ENCODE assay signal across 25 cellular contexts in the genomic region with DNA sequence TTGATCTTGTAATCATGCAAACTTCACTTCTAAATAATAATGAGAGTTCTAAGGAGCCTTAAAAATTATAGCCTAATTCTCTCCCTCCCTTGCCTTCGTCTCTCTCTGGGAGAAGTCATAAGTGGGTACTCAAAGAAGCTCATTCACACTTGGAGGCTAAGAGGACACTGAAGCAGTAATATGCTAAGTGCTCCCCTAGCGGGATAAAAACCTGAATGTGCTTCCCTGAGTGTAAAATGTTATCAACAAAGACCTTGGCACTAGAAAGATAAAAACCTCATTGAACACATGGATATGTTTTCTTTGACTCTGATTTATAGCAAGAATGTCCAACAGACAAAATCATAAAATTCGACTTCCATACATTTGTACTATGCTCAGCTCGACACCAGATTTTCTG.
DNase-seq lines count a peak whose midpoint lies in the region; FAIRE-seq and TF ChIP-seq lines count a peak whose summit lies in the region.
"Had no signal": no experiment of that assay in that cellular context is flagged by ENCODE, and none has a peak within 500 bp of the region (broad histone marks: within the 10 kb centered on the region; RNA-seq: fewer than 3 reads in every experiment).

No MANE protein-coding gene starts in this region.

- no peak overlapping the region for H2BK20ac ChIP-seq in H1 (ENCODE audit: low read length)

- H2BK5ac ChIP-seq in H1 (ENCODE audit: low read depth, low read length): no peak overlapping the region

- no peaks in the 10 kb centered on the region for H3K9me3 Mint-ChIP-seq in endothelial cell (ENCODE audit: unreplicated experiment)

- TF ChIP-seq POLR2A in H1 (IDR thresholded peaks at IDR 0.05; ENCODE audit: control extremely low read depth in 1 of 2, low read depth in 2 of 2, low read length in 2 of 2): no peak

- peaks cover 12% of the 10 kb centered on the region in 2 experiments; a peak in 3 of 4 replicates for H3K9me3 ChIP-seq in H1 (ENCODE audit: insufficient read depth in 2 of 2, low read depth in 1 of 2, low read length in 1 of 2)
- H3K9me3 ChIP-seq: SK-N-SH had no signal

- H3K4me2 ChIP-seq in H1 (ENCODE audit: insufficient read depth in 1 of 2, low read depth in 2 of 2, low read length in 2 of 2): no peak overlapping the region
- H3K4me2 ChIP-seq: SK-N-SH had no signal

- WGBS in H1 (ENCODE audit: extremely low coverage in 1 of 2, insufficient coverage in 1 of 2, insufficient read length in 1 of 2, insufficient replicate concordance in 2 of 2, low coverage in 1 of 2, low lambda C conversion rate in 2 of 2, missing lambda C conversion rate in 1 of 2), 2 experiments: 93% methylated on average over 4 of the region's 4 CpGs; no CpG with 5 or more reads in 1 of the 2 experiments

- no peaks in the 10 kb centered on the region for H3K79me1 ChIP-seq in H1 (ENCODE audit: low read depth, low read length)

- no peak overlapping the region for H4K5ac ChIP-seq in H1 (ENCODE audit: insufficient read length, low read depth, low read length)

- DNase-seq in NCI-H1417 (lab: John Stamatoyannopoulos, UW) (peak; percentile 4 to 94 (median 52)), NCI-H1417 treated with DMSO at 0.1 percent for 48 hours (lab: John Stamatoyannopoulos, UW) (no peak), NCI-H2107 (lab: John Stamatoyannopoulos, UW) (peak; percentile 22), H1 (ENCODE audit: low read depth in 1 of 2, low spot score in 2 of 2) (no peak), endothelial cell (ENCODE audit: low spot score) (no peak), COLO829 (ENCODE audit: low spot score) (no peak), C1 segment of cervical spinal cord (lab: John Stamatoyannopoulos, UW) (no peak)
- DNase-seq: Calu3; CD8-positive, alpha-beta memory T cell; H9; KBM-7; NCI-H1105 treated with DMSO at 0.1 percent for 48 hours; NCI-H1694; NCI-H2081 treated with DMSO at 0.1 percent for 48 hours; NCI-H226; NCI-H526; NCI-H82; NK-92 treated with Interleukin-12 subunit alpha and Interleukin-12 subunit beta, amount 100 ng/mL, for 24 hours; PC-3; SK-N-SH; SW 1271 had no signal

- peaks cover 0 to 4% (median 0%) of the 10 kb centered on the region in 4 experiments; a peak in 1 of 8 replicates for H3K36me3 ChIP-seq in H1 (ENCODE audit: control insufficient read depth in 2 of 4, insufficient read depth in 4 of 4, low read length in 3 of 4)

- no peaks in the 10 kb centered on the region for H4K20me1 ChIP-seq in H1 (replicated peaks in 1 of 2; ENCODE audit: control insufficient read depth in 1 of 2, insufficient read depth in 2 of 2, low read length in 2 of 2)

- H3K4me1 Mint-ChIP-seq in endothelial cell (ENCODE audit: unreplicated experiment): peaks cover 26% of the 10 kb centered on the region
- H3K4me1 Mint-ChIP-seq: B cell; CD14-positive monocyte; CD8-positive, alpha-beta memory T cell had no signal

- H3K4ac ChIP-seq in H1 (replicated peaks; ENCODE audit: insufficient read length, low read depth, low read length): no peak overlapping the region

- TF ChIP-seq CTCF in H1 (IDR thresholded peaks at IDR 0.05; ENCODE audit: control extremely low read depth in 1 of 3, insufficient read depth in 1 of 3, low read depth in 1 of 3, low read length in 3 of 3) (no peak), endothelial cell (IDR thresholded peaks at IDR 0.05; ENCODE audit: unreplicated experiment) (no peak)

- H2BK120ac ChIP-seq in H1 (replicated peaks; ENCODE audit: low read depth, low read length): no peak overlapping the region

- H3K4me1 ChIP-seq in H1 (replicated peaks in 1 of 4; ENCODE audit: control insufficient read depth in 3 of 4, insufficient read depth in 4 of 4, low read length in 3 of 4): no peaks in the 10 kb centered on the region

- no peak overlapping the region for H3K56ac ChIP-seq in H1 (replicated peaks; ENCODE audit: insufficient read length, low read depth, low read length)

- H3K79me2 ChIP-seq in H1 (ENCODE audit: control insufficient read depth in 1 of 2, insufficient read depth in 2 of 2, low read length in 2 of 2): no peaks in the 10 kb centered on the region

- H3K23ac ChIP-seq in H1 (ENCODE audit: insufficient read length): no peak overlapping the region

- no peak overlapping the region for H3K27ac ChIP-seq in H1 (ENCODE audit: low read depth, low read length)
- H3K27ac ChIP-seq: 22Rv1 had no signal

- TF ChIP-seq RAD21 in H1 (IDR thresholded peaks at IDR 0.05 in 1 of 2, conservative IDR thresholded peaks at IDR 0.05 in 1 of 2; ENCODE audit: low read depth in 2 of 2, low read length in 2 of 2): no peak

- CTCF ChIA-PET in H1 (lab: Charles Lee; ENCODE audit: partially characterized antibody): interaction anchor here (1.0 kb wide), 1 partner anchor 19 kb away, joined by 3 read pairs; no protein-coding TSS in a partner anchor

- POLR2A ChIA-PET in H1 (lab: Charles Lee; ENCODE audit: partially characterized antibody): no interaction called here

- H2BK12ac ChIP-seq in H1 (ENCODE audit: low read depth, low read length): no peak overlapping the region

- H2BK15ac ChIP-seq in H1 (ENCODE audit: low read length): no peak overlapping the region

- no peak overlapping the region for H3K27ac Mint-ChIP-seq in endothelial cell (ENCODE audit: unreplicated experiment)
- H3K27ac Mint-ChIP-seq: B cell; CD14-positive monocyte; CD8-positive, alpha-beta memory T cell; H9 had no signal

- H3K27me3 ChIP-seq in H1 (replicated peaks in 1 of 4; ENCODE audit: control insufficient read depth in 3 of 4, extremely low read depth in 1 of 4, insufficient read depth in 3 of 4, low read length in 3 of 4): no peaks in the 10 kb centered on the region

- no peak overlapping the region for H3K18ac ChIP-seq in H1 (ENCODE audit: extremely low read depth, low read length)

- no peak overlapping the region for H3K14ac ChIP-seq in H1 (ENCODE audit: insufficient read length)

- H3K4me3 ChIP-seq in H1 (ENCODE audit: extremely low read depth in 1 of 4, insufficient read depth in 2 of 4, low read depth in 3 of 4, low read length in 4 of 4): no peak overlapping the region

- H4K91ac ChIP-seq in H1 (replicated peaks; ENCODE audit: insufficient read length, low read length): no peak overlapping the region

- H3K36me3 Mint-ChIP-seq in endothelial cell (ENCODE audit: low read depth, unreplicated experiment): no peaks in the 10 kb centered on the region
- H3K36me3 Mint-ChIP-seq: CD14-positive monocyte; CD8-positive, alpha-beta memory T cell had no signal

- H3K23me2 ChIP-seq in H1 (ENCODE audit: low read depth, low read length): no peaks in the 10 kb centered on the region

- H3K27me3 Mint-ChIP-seq in endothelial cell (ENCODE audit: unreplicated experiment): no peaks in the 10 kb centered on the region
- H3K27me3 Mint-ChIP-seq: B cell; CD8-positive, alpha-beta memory T cell had no signal

- no peak overlapping the region for H2AK5ac ChIP-seq in H1 (ENCODE audit: low read depth, low read length)

- FAIRE-seq in H1 (lab: Jason Lieb, UNC): no peak
- FAIRE-seq: GM18507 had no signal

- no peak overlapping the region for H3K4me3 Mint-ChIP-seq in endothelial cell (ENCODE audit: unreplicated experiment)
- H3K4me3 Mint-ChIP-seq: B cell; CD14-positive monocyte; CD8-positive, alpha-beta memory T cell; H9 had no signal

- no peak overlapping the region for H2AFZ ChIP-seq in H1 (ENCODE audit: low read length)

- no peak for TF ChIP-seq EP300 in H1 (IDR thresholded peaks at IDR 0.05; ENCODE audit: borderline replicate concordance in 1 of 2, low read depth in 2 of 2, low read length in 2 of 2)

- no peak overlapping the region for H3K9ac ChIP-seq in H1 (replicated peaks in 1 of 4; ENCODE audit: extremely low read depth in 1 of 4, low read depth in 3 of 4, low read length in 3 of 4)
- H3K9ac ChIP-seq: SK-N-SH had no signal

- no peak overlapping the region for H4K8ac ChIP-seq in H1 (ENCODE audit: extremely low read depth, insufficient read depth, low read length)

TF ChIP-seq in H1, 55 proteins besides CTCF, POLR2A, EP300 and RAD21:
- TF ChIP-seq POU5F1 (IDR thresholded peaks at IDR 0.05; ENCODE audit: low read depth, low read length) (0 out of 2 replicates have a peak, but pooled peaks have one; percentile 18), E2F6 (IDR thresholded peaks at IDR 0.05) (no peak)

Comparison
In these comparisons a context has a peak if more than half of its experiments do, and no peak if none do; other contexts are left out.
1. DNase-seq: peak in NCI-H1417 (3 of 3) and NCI-H2107 (single experiment); none in NCI-H1417 treated with DMSO at 0.1 percent for 48 hours (single experiment), H1 (0 of 2), endothelial cell (single experiment), COLO829 (single experiment) and C1 segment of cervical spinal cord (0 of 14).